Comparison of ENCODE assay signal across 8 cellular contexts in the genomic region with DNA sequence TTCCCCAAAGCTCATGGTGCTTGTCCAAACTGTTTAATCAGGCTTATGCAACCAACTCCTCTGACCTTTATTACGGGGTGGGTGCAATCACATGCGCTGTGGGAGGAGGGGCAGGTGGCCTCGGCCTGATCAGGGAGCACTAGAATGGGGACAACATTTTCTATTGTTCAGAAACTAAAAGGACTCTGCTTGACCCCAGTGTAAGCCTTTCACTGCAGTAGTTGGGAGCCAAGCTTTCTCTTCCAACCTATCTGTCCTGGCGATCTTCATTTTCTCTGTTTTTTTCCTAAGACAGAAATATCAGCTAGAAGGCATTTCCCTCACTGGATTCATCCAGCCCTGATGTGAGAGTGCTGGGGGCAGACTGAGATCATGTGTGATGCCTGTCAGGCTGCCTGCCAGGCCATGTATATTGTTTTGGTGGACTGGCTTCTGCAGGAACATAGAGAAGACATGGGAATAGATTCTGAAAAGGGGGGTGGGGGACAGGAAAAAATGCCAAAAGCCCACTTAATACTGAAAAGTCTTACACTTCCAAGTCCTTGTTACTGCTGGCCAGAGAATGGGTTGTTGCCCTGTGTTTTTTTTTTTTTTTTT.
DNase-seq lines count a peak whose midpoint lies in the region; ATAC-seq and TF ChIP-seq lines count a peak whose summit lies in the region.

No MANE protein-coding gene starts in this region.

- H3K4me3 Mint-ChIP-seq in activated CD4-positive, alpha-beta T cell treated with anti-CD3 and anti-CD28 coated beads for 36 hours = no peak overlapping the region

- no peak for TF ChIP-seq EP300 in suprapubic skin (IDR thresholded peaks at IDR 0.05)

- CTCF ChIA-PET in activated CD4-positive, alpha-beta T cell treated with anti-CD3 and anti-CD28 coated beads for 36 hours (lab: Charles Lee) = interaction anchor here (0.6 kb wide), 1 partner anchor 116 kb away, joined by 4 read pairs; no protein-coding TSS in a partner anchor

- H3K9me3 ChIP-seq in liver (ENCODE audit: control insufficient read depth in 4 of 4, low read length in 3 of 4) = no peaks in the 10 kb centered on the region
- no peaks in the 10 kb centered on the region for H3K9me3 ChIP-seq in suprapubic skin

- no peaks in the 10 kb centered on the region for H3K9me3 Mint-ChIP-seq in activated CD4-positive, alpha-beta T cell treated with anti-CD3 and anti-CD28 coated beads for 36 hours (ENCODE audit: low read depth)

- no peaks in the 10 kb centered on the region for H3K27me3 Mint-ChIP-seq in activated CD4-positive, alpha-beta T cell treated with anti-CD3 and anti-CD28 coated beads for 36 hours

- no peaks in the 10 kb centered on the region for H3K27me3 ChIP-seq in liver (ENCODE audit: control insufficient read depth in 4 of 4, insufficient read depth in 4 of 4, low read length in 3 of 4)
- H3K27me3 ChIP-seq in suprapubic skin = no peaks in the 10 kb centered on the region

- TF ChIP-seq RAD21 in liver (IDR thresholded peaks at IDR 0.05) = peak; percentile 65 to 68

- WGBS in liver = 16% methylated on average over 4 of the region's 4 CpGs
- 29% methylated on average over 4 of the region's 4 CpGs for WGBS in suprapubic skin

- H3K4me1 ChIP-seq in liver (ENCODE audit: control insufficient read depth in 4 of 4, insufficient read depth in 4 of 4, low read length in 3 of 4) (peaks cover 11 to 37% (median 30%) of the 10 kb centered on the region in 4 donors), suprapubic skin (peaks cover 23% of the 10 kb centered on the region)

- no peak for ATAC-seq in HG03378 (IDR thresholded peaks at IDR 0.05; ENCODE audit: unreplicated experiment)
- ATAC-seq in activated CD4-positive, alpha-beta T cell treated with anti-CD3 and anti-CD28 coated beads for 36 hours = no peak

- POLR2A ChIA-PET in activated CD4-positive, alpha-beta T cell treated with anti-CD3 and anti-CD28 coated beads for 36 hours (lab: Charles Lee) = no interaction called here

- TF ChIP-seq POLR2A in suprapubic skin (IDR thresholded peaks at IDR 0.05) = no peak

- no peaks in the 10 kb centered on the region for H3K36me3 Mint-ChIP-seq in activated CD4-positive, alpha-beta T cell treated with anti-CD3 and anti-CD28 coated beads for 36 hours (ENCODE audit: low read depth)

- H3K9ac ChIP-seq in liver (ENCODE audit: low read depth in 1 of 2, low read length in 2 of 2) = peak overlapping the region; percentile 57 to 77

- TF ChIP-seq CTCF in cardiac fibroblast (IDR thresholded peaks at IDR 0.05; ENCODE audit: low read depth, low read length) (no peak), liver (IDR thresholded peaks at IDR 0.05; ENCODE audit: low read depth, low read length, missing input control) (no peak), suprapubic skin (IDR thresholded peaks at IDR 0.05) (no peak)

- H3K36me3 ChIP-seq in liver (ENCODE audit: control insufficient read depth in 4 of 4, insufficient read depth in 3 of 4, low read depth in 1 of 4, low read length in 3 of 4) (no peaks in the 10 kb centered on the region), suprapubic skin (no peaks in the 10 kb centered on the region)

- H3K4me1 Mint-ChIP-seq in activated CD4-positive, alpha-beta T cell treated with anti-CD3 and anti-CD28 coated beads for 36 hours = peaks cover 32% of the 10 kb centered on the region

- H3K27ac Mint-ChIP-seq in activated CD4-positive, alpha-beta T cell treated with anti-CD3 and anti-CD28 coated beads for 36 hours = no peak overlapping the region

- DNase-seq in LoVo (ENCODE audit: low spot score) = peak; percentile 24
- DNase-seq in cardiac fibroblast (ENCODE audit: low read depth in 2 of 2) = peak; percentile 79 to 95
- DNase-seq in suprapubic skin (ENCODE audit: low spot score in 2 of 2) = peak in 1 of 2 donors; percentile 70
- DNase-seq in SW480 (ENCODE audit: low spot score) = no peak
- no peak for DNase-seq in activated naive CD4-positive, alpha-beta T cell treated with anti-CD3 and anti-CD28 coated beads, Interleukin-2, amount 50 U/mL, for 16 hours
- DNase-seq in activated CD4-positive, alpha-beta T cell treated with anti-CD3 and anti-CD28 coated beads for 36 hours = no peak

- H3K4me3 ChIP-seq in cardiac fibroblast (replicated peaks in 1 of 2; ENCODE audit: low read depth in 2 of 2, low read length in 2 of 2) (no peak overlapping the region), liver (ENCODE audit: low read depth in 1 of 3, low read length in 3 of 3) (no peak overlapping the region), suprapubic skin (no peak overlapping the region)

- intact Hi-C loops in activated CD4-positive, alpha-beta T cell treated with anti-CD3 and anti-CD28 coated beads for 36 hours (cut with DNase I, micrococcal nuclease) = no loop called here

- peak overlapping the region; percentile 94 for H3K27ac ChIP-seq in liver (ENCODE audit: low read depth in 1 of 2, low read length in 2 of 2)
- peak overlapping the region; percentile 61 for H3K27ac ChIP-seq in suprapubic skin

TF ChIP-seq in liver, 16 proteins besides CTCF, POLR2A, EP300 and RAD21:
- TF ChIP-seq FOXA1 (IDR thresholded peaks at IDR 0.05) (peak; percentile 67), YY1 (IDR thresholded peaks at IDR 0.05) (peak; percentile 88), EGR1 (IDR thresholded peaks at IDR 0.05; ENCODE audit: low read depth in 2 of 2) (peak in 1 of 2 donors; percentile 64), NR2F2 (IDR thresholded peaks at IDR 0.05) (peak; percentile 93), SP1 (IDR thresholded peaks at IDR 0.05) (peak; percentile 91), RXRA (IDR thresholded peaks at IDR 0.05) (peak; percentile 97 to 98), TAF1 (conservative IDR thresholded peaks at IDR 0.05) (no peak), HNF4G (IDR thresholded peaks at IDR 0.05) (peak; percentile 73), GABPA (IDR thresholded peaks at IDR 0.05 in 1 of 2, conservative IDR thresholded peaks at IDR 0.05 in 1 of 2) (peak in 1 of 2 donors; percentile 42), FOXA2 (IDR thresholded peaks at IDR 0.05) (peak; percentile 81), HNF4A (conservative IDR thresholded peaks at IDR 0.05) (peak; percentile 81 to 92), JUND (IDR thresholded peaks at IDR 0.05) (peak; percentile 71 to 94)
- TF ChIP-seq, protein P1, sequence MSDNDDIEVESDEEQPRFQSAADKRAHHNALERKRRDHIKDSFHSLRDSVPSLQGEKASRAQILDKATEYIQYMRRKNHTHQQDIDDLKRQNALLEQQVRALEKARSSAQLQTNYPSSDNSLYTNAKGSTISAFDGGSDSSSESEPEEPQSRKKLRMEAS (IDR thresholded peaks at IDR 0.05) = peak; percentile 91
- TF ChIP-seq, protein P2, sequence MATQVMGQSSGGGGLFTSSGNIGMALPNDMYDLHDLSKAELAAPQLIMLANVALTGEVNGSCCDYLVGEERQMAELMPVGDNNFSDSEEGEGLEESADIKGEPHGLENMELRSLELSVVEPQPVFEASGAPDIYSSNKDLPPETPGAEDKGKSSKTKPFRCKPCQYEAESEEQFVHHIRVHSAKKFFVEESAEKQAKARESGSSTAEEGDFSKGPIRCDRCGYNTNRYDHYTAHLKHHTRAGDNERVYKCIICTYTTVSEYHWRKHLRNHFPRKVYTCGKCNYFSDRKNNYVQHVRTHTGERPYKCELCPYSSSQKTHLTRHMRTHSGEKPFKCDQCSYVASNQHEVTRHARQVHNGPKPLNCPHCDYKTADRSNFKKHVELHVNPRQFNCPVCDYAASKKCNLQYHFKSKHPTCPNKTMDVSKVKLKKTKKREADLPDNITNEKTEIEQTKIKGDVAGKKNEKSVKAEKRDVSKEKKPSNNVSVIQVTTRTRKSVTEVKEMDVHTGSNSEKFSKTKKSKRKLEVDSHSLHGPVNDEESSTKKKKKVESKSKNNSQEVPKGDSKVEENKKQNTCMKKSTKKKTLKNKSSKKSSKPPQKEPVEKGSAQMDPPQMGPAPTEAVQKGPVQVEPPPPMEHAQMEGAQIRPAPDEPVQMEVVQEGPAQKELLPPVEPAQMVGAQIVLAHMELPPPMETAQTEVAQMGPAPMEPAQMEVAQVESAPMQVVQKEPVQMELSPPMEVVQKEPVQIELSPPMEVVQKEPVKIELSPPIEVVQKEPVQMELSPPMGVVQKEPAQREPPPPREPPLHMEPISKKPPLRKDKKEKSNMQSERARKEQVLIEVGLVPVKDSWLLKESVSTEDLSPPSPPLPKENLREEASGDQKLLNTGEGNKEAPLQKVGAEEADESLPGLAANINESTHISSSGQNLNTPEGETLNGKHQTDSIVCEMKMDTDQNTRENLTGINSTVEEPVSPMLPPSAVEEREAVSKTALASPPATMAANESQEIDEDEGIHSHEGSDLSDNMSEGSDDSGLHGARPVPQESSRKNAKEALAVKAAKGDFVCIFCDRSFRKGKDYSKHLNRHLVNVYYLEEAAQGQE (IDR thresholded peaks at IDR 0.05) = peak; percentile 83
- TF ChIP-seq, protein P3, sequence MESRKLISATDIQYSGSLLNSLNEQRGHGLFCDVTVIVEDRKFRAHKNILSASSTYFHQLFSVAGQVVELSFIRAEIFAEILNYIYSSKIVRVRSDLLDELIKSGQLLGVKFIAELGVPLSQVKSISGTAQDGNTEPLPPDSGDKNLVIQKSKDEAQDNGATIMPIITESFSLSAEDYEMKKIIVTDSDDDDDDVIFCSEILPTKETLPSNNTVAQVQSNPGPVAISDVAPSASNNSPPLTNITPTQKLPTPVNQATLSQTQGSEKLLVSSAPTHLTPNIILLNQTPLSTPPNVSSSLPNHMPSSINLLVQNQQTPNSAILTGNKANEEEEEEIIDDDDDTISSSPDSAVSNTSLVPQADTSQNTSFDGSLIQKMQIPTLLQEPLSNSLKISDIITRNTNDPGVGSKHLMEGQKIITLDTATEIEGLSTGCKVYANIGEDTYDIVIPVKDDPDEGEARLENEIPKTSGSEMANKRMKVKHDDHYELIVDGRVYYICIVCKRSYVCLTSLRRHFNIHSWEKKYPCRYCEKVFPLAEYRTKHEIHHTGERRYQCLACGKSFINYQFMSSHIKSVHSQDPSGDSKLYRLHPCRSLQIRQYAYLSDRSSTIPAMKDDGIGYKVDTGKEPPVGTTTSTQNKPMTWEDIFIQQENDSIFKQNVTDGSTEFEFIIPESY (IDR thresholded peaks at IDR 0.05) = peak; percentile 92
- TF ChIP-seq, protein P4, sequence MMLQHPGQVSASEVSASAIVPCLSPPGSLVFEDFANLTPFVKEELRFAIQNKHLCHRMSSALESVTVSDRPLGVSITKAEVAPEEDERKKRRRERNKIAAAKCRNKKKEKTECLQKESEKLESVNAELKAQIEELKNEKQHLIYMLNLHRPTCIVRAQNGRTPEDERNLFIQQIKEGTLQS (IDR thresholded peaks at IDR 0.05) = peak; percentile 91

Comparison
In these comparisons a context has a peak if more than half of its experiments do, and no peak if none do; other contexts are left out.
1. DNase-seq: peak in LoVo (single experiment) and cardiac fibroblast (2 of 2); none in SW480 (single experiment), activated naive CD4-positive, alpha-beta T cell treated with anti-CD3 and anti-CD28 coated beads, Interleukin-2, amount 50 U/mL, for 16 hours (single experiment) and activated CD4-positive, alpha-beta T cell treated with anti-CD3 and anti-CD28 coated beads for 36 hours (single experiment).